27 cellular contexts compared by ENCODE assay signal in genomic region chr5:15459200-15459599, GRCh38.
"Had no signal": no experiment of that assay in that cellular context is flagged by ENCODE, and none has a peak within 500 bp of the region (broad histone marks: within the 10 kb centered on the region; RNA-seq: fewer than 3 reads in every experiment).

No MANE protein-coding gene starts in this region.

- H2AFZ ChIP-seq: hepatocyte had no signal

- H3K79me2 ChIP-seq: hepatocyte had no signal

- H3K4me2 ChIP-seq: hepatocyte had no signal

- H3K4me1 ChIP-seq: colonic mucosa, esophagus muscularis mucosa, esophagus squamous epithelium, foreskin keratinocyte, gastrocnemius medialis, gastroesophageal sphincter, heart left ventricle, heart right ventricle had no signal

- H3K36me3 ChIP-seq: colonic mucosa, esophagus muscularis mucosa, esophagus squamous epithelium, gastrocnemius medialis, gastroesophageal sphincter, heart left ventricle, heart right ventricle had no signal

- DNase-seq: colonic mucosa; cortex of kidney; dermis blood vessel endothelial cell; effector CD4-positive, alpha-beta T cell; effector CD8-positive, alpha-beta T cell; effector memory CD4-positive, alpha-beta T cell; endodermal cell; erythroblast; esophagus squamous epithelium; foreskin fibroblast; foreskin keratinocyte; foreskin melanocyte; gastrocnemius medialis; glutamatergic neuron; head of caudate nucleus; heart left ventricle; heart right ventricle had no signal

- H3K27ac ChIP-seq: colonic mucosa, coronary artery, epithelial cell of prostate, esophagus muscularis mucosa, esophagus squamous epithelium, foreskin keratinocyte, gastrocnemius medialis, gastroesophageal sphincter, heart left ventricle, heart right ventricle, hepatocyte had no signal

- H3K9me3 ChIP-seq: colonic mucosa, esophagus squamous epithelium, gastrocnemius medialis, gastroesophageal sphincter had no signal

- H3K27ac Mint-ChIP-seq: dendritic cell treated with granulocyte-macrophage colony-stimulating factor and Interleukin-4, amounts not matched to agents 40 ng/mL and 50 ng/mL, for 4 days; endodermal cell had no signal

- H3K4me1 Mint-ChIP-seq: endodermal cell had no signal

- H3K27me3 ChIP-seq: colonic mucosa, esophagus muscularis mucosa, esophagus squamous epithelium, foreskin keratinocyte, gastrocnemius medialis, gastroesophageal sphincter, heart left ventricle, heart right ventricle, hepatocyte had no signal

- H3K4me3 ChIP-seq: colonic mucosa, coronary artery, esophagus muscularis mucosa, esophagus squamous epithelium, gastrocnemius medialis, gastroesophageal sphincter, heart left ventricle, heart right ventricle, hepatocyte had no signal

- H3K27me3 Mint-ChIP-seq: dendritic cell treated with granulocyte-macrophage colony-stimulating factor and Interleukin-4, amounts not matched to agents 40 ng/mL and 50 ng/mL, for 4 days had no signal

- FAIRE-seq: colon, endothelial cell of umbilical vein, frontal cortex had no signal

- ATAC-seq: esophagus mucosa, foreskin keratinocyte, gastrocnemius medialis, gastroesophageal sphincter, heart left ventricle, heart right ventricle had no signal

- H3K4me3 Mint-ChIP-seq: dendritic cell treated with granulocyte-macrophage colony-stimulating factor and Interleukin-4, amounts not matched to agents 40 ng/mL and 50 ng/mL, for 4 days; endodermal cell had no signal
